Comparison of ENCODE assay signal across 3 cellular contexts in the genomic region with DNA sequence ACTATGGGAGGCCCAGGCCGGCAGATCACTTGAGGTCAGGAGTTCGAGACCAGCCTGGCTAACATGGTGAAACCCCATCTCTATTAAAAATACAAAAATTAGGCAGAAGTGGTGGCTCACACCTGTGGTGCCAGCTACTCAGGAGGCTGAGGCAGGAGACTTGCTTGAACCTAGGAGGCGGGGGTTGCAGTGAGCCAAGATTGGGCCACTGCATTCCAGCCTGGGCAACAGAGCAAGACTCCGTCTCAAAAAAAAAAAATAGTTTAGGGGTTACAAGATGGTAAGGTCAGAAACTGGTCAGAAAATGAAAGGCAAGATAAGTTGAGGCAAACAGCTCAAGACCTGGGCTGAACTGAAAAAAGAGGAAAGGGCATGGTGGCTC.
A peak's percentile ranks its signal among the peaks of the same experiment; 100 is the strongest.
TF ChIP-seq lines count a peak whose summit lies in the region.

No MANE protein-coding gene starts in this region.

TF ChIP-seq in HEK293, 187 proteins besides CTCF, POLR2A, EP300 and RAD21:
- TF ChIP-seq ZNF121 (tag by site-specific recombination; IDR thresholded peaks at IDR 0.05): peak; percentile 69; the same call in 1 of the 2 replicates

TF ChIP-seq in K562, 482 proteins besides CTCF, POLR2A, EP300 and RAD21:
- TF ChIP-seq BCOR (IDR thresholded peaks at IDR 0.05) (0 out of 2 replicates have a peak, but pooled peaks have one; percentile 7), ZFX (CRISPR knock-in tag; IDR thresholded peaks at IDR 0.05) (peak; percentile 15), SMARCA5 (IDR thresholded peaks at IDR 0.05) (peak; percentile 52; the same call in 1 of the 2 replicates)

TF ChIP-seq in HepG2, 621 proteins besides CTCF, POLR2A, EP300 and RAD21:
- TF ChIP-seq, protein P1, sequence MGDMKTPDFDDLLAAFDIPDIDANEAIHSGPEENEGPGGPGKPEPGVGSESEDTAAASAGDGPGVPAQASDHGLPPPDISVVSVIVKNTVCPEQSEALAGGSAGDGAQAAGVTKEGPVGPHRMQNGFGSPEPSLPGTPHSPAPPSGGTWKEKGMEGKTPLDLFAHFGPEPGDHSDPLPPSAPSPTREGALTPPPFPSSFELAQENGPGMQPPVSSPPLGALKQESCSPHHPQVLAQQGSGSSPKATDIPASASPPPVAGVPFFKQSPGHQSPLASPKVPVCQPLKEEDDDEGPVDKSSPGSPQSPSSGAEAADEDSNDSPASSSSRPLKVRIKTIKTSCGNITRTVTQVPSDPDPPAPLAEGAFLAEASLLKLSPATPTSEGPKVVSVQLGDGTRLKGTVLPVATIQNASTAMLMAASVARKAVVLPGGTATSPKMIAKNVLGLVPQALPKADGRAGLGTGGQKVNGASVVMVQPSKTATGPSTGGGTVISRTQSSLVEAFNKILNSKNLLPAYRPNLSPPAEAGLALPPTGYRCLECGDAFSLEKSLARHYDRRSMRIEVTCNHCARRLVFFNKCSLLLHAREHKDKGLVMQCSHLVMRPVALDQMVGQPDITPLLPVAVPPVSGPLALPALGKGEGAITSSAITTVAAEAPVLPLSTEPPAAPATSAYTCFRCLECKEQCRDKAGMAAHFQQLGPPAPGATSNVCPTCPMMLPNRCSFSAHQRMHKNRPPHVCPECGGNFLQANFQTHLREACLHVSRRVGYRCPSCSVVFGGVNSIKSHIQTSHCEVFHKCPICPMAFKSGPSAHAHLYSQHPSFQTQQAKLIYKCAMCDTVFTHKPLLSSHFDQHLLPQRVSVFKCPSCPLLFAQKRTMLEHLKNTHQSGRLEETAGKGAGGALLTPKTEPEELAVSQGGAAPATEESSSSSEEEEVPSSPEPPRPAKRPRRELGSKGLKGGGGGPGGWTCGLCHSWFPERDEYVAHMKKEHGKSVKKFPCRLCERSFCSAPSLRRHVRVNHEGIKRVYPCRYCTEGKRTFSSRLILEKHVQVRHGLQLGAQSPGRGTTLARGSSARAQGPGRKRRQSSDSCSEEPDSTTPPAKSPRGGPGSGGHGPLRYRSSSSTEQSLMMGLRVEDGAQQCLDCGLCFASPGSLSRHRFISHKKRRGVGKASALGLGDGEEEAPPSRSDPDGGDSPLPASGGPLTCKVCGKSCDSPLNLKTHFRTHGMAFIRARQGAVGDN (CRISPR knock-in tag; IDR thresholded peaks at IDR 0.05): 0 out of 2 replicates have a peak, but pooled peaks have one; percentile 23
- TF ChIP-seq ZNF121 (CRISPR knock-in tag; IDR thresholded peaks at IDR 0.05) (0 out of 2 replicates have a peak, but pooled peaks have one; percentile 7), NR2C2 (CRISPR knock-in tag; IDR thresholded peaks at IDR 0.05; ENCODE audit: borderline replicate concordance) (0 out of 2 replicates have a peak, but pooled peaks have one; percentile 3)
